In genomic region chr3:179977356-179977755, GRCh38 we compare ENCODE assay signal across 1 cellular context.
TF ChIP-seq lines count a peak whose summit lies in the region.

No MANE protein-coding gene starts in this region.

TF ChIP-seq in GM23338, 12 proteins besides CTCF, POLR2A, EP300 and RAD21 (continued from another document):
- TF ChIP-seq, protein P1, sequence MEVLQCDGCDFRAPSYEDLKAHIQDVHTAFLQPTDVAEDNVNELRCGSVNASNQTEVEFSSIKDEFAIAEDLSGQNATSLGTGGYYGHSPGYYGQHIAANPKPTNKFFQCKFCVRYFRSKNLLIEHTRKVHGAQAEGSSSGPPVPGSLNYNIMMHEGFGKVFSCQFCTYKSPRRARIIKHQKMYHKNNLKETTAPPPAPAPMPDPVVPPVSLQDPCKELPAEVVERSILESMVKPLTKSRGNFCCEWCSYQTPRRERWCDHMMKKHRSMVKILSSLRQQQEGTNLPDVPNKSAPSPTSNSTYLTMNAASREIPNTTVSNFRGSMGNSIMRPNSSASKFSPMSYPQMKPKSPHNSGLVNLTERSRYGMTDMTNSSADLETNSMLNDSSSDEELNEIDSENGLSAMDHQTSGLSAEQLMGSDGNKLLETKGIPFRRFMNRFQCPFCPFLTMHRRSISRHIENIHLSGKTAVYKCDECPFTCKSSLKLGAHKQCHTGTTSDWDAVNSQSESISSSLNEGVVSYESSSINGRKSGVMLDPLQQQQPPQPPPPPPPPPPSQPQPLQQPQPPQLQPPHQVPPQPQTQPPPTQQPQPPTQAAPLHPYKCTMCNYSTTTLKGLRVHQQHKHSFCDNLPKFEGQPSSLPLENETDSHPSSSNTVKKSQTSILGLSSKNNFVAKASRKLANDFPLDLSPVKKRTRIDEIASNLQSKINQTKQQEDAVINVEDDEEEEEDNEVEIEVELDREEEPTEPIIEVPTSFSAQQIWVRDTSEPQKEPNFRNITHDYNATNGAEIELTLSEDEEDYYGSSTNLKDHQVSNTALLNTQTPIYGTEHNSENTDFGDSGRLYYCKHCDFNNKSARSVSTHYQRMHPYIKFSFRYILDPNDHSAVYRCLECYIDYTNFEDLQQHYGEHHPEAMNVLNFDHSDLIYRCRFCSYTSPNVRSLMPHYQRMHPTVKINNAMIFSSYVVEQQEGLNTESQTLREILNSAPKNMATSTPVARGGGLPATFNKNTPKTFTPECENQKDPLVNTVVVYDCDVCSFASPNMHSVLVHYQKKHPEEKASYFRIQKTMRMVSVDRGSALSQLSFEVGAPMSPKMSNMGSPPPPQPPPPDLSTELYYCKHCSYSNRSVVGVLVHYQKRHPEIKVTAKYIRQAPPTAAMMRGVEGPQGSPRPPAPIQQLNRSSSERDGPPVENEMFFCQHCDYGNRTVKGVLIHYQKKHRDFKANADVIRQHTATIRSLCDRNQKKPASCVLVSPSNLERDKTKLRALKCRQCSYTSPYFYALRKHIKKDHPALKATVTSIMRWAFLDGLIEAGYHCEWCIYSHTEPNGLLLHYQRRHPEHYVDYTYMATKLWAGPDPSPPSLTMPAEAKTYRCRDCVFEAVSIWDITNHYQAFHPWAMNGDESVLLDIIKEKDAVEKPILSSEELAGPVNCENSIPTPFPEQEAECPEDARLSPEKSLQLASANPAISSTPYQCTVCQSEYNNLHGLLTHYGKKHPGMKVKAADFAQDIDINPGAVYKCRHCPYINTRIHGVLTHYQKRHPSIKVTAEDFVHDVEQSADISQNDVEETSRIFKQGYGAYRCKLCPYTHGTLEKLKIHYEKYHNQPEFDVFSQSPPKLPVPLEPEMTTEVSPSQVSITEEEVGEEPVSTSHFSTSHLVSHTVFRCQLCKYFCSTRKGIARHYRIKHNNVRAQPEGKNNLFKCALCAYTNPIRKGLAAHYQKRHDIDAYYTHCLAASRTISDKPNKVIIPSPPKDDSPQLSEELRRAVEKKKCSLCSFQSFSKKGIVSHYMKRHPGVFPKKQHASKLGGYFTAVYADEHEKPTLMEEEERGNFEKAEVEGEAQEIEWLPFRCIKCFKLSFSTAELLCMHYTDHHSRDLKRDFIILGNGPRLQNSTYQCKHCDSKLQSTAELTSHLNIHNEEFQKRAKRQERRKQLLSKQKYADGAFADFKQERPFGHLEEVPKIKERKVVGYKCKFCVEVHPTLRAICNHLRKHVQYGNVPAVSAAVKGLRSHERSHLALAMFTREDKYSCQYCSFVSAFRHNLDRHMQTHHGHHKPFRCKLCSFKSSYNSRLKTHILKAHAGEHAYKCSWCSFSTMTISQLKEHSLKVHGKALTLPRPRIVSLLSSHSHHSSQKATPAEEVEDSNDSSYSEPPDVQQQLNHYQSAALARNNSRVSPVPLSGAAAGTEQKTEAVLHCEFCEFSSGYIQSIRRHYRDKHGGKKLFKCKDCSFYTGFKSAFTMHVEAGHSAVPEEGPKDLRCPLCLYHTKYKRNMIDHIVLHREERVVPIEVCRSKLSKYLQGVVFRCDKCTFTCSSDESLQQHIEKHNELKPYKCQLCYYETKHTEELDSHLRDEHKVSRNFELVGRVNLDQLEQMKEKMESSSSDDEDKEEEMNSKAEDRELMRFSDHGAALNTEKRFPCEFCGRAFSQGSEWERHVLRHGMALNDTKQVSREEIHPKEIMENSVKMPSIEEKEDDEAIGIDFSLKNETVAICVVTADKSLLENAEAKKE (CRISPR knock-in tag; IDR thresholded peaks at IDR 0.05) = no peak
- TF ChIP-seq ZNF331 (CRISPR knock-in tag; IDR thresholded peaks at IDR 0.05; ENCODE audit: low read depth) = no peak
- no peak for TF ChIP-seq EZH2 (IDR thresholded peaks at IDR 0.05; ENCODE audit: low read depth, unreplicated experiment)
